ENCODE assay signal across 14 cellular contexts in genomic region chr5:74993743-74994142, GRCh38.
"Had no signal": no experiment of that assay in that cellular context is flagged by ENCODE, and none has a peak within 500 bp of the region (broad histone marks: within the 10 kb centered on the region; RNA-seq: fewer than 3 reads in every experiment).

No MANE protein-coding gene starts in this region.

- H3K4me1 ChIP-seq: left ventricle myocardium inferior, testis had no signal

- H3K27me3 ChIP-seq: brain microvascular endothelial cell, testis had no signal

- H3K27ac ChIP-seq: brain microvascular endothelial cell, left ventricle myocardium inferior, testis had no signal

- H3K36me3 ChIP-seq: brain microvascular endothelial cell, left ventricle myocardium inferior had no signal

- ATAC-seq: esophagus mucosa had no signal

- H3K9me3 ChIP-seq: testis had no signal

- H3K4me3 ChIP-seq: left ventricle myocardium inferior, testis had no signal

- DNase-seq: activated CD4-positive, alpha-beta T cell treated with anti-CD3 and anti-CD28 coated beads, Interleukin-2, amount 50 U/mL, for 4 hours; activated CD4-positive, CD25-positive, alpha-beta regulatory T cell treated with anti-CD3 and anti-CD28 coated beads, Interleukin-2, amount 50 U/mL, for 72 hours; activated effector memory CD4-positive, alpha-beta T cell treated with Interleukin-2 at 50 U/mL for 16 hours; activated T-cell treated with anti-CD3 and anti-CD28 coated beads, Interleukin-2, amount 50 U/mL, for 24 hours; brain microvascular endothelial cell; foreskin fibroblast; glutamatergic neuron; immature natural killer cell; left ventricle myocardium inferior; mesendoderm; nephron progenitor cell; stimulated activated CD4-positive, alpha-beta T cell treated with anti-CD3 and anti-CD28 coated beads, Interleukin-4, amount 100 ng/mL, for 1 hour; testis had no signal
